In genomic region chr21:18144341-18144740, GRCh38 we compare ENCODE assay signal across 4 cellular contexts.
"Had no signal": no experiment of that assay in that cellular context is flagged by ENCODE, and none has a peak within 500 bp of the region (broad histone marks: within the 10 kb centered on the region; RNA-seq: fewer than 3 reads in every experiment).

No MANE protein-coding gene starts in this region.

- H3K27ac Mint-ChIP-seq: GM23338, H9 had no signal

- H3K4me3 Mint-ChIP-seq: GM23338, H9 had no signal

- H3K9me3 Mint-ChIP-seq: GM23338 had no signal

- DNase-seq: H9, HCEC 1CT, IMR-90 had no signal

- H3K4me2 ChIP-seq: GM23338 had no signal

- H2AFZ ChIP-seq: GM23338 had no signal

- H3K4me1 Mint-ChIP-seq: GM23338, H9 had no signal

- H3K4me3 ChIP-seq: GM23338 had no signal
